Comparison of ENCODE assay signal across 8 cellular contexts in genomic region chr5:96885518-96886338, GRCh38. TPM values are rescaled to one million over a fixed set of nuclear protein-coding genes. Genes with fewer than 3 reads are reported as not detected.
DNase-seq lines count a peak whose midpoint lies in the region; ATAC-seq, FAIRE-seq and TF ChIP-seq lines count a peak whose summit lies in the region.

No MANE protein-coding gene starts in this region.

- H3K27me3 Mint-ChIP-seq in activated naive CD8-positive, alpha-beta T cell treated with anti-CD3 and anti-CD28 coated beads, Interleukin-2, amount 50 U/mL, for 24 hours, result no peaks in the 10 kb centered on the region

- no peaks in the 10 kb centered on the region for H3K27me3 ChIP-seq in DND-41 (ENCODE audit: insufficient read depth, low read length, poor library complexity)
- H3K27me3 ChIP-seq in breast epithelium, result no peaks in the 10 kb centered on the region
- no peaks in the 10 kb centered on the region for H3K27me3 ChIP-seq in tibial nerve

- H3K27ac ChIP-seq in DND-41 (ENCODE audit: low read length), result peak overlapping the region; percentile 3; the same call in 1 of the 2 replicates
- H3K27ac ChIP-seq in breast epithelium, result no peak overlapping the region
- H3K27ac ChIP-seq in tibial nerve, result no peak overlapping the region

- WGBS in tibial nerve, 2 donors, result 56 to 69% methylated on average over 5 of the region's 5 CpGs

- peaks cover 57% of the 10 kb centered on the region for H3K36me3 Mint-ChIP-seq in activated naive CD8-positive, alpha-beta T cell treated with anti-CD3 and anti-CD28 coated beads, Interleukin-2, amount 50 U/mL, for 24 hours (ENCODE audit: low read depth)

- TF ChIP-seq POLR2A in breast epithelium (IDR thresholded peaks at IDR 0.05), result no peak
- TF ChIP-seq POLR2A in tibial nerve (IDR thresholded peaks at IDR 0.05), result no peak

- intact Hi-C loops in breast epithelium (cut with DNase I; ENCODE audit: low total_unique reads), result no loop called here

- H3K4me3 ChIP-seq in DND-41 (ENCODE audit: low read depth in 1 of 2, low read length in 2 of 2) (no peak overlapping the region), breast epithelium (no peak overlapping the region), tibial nerve (no peak overlapping the region)

- peak; percentile 53; the same call in 2 of the 3 replicates for ATAC-seq in DND-41 (ENCODE audit: insufficient read depth, low read depth)
- peak; percentile 77 for ATAC-seq in GM19467 (IDR thresholded peaks at IDR 0.05; ENCODE audit: unreplicated experiment)
- ATAC-seq in HG03469 (IDR thresholded peaks at IDR 0.05; ENCODE audit: unreplicated experiment), result peak; percentile 86
- peak; percentile 80 for ATAC-seq in activated naive CD8-positive, alpha-beta T cell treated with anti-CD3 and anti-CD28 coated beads, Interleukin-2, amount 50 U/mL, for 24 hours

- no peak overlapping the region for H2AFZ ChIP-seq in DND-41 (ENCODE audit: low read depth, low read length)

- peaks cover 43% of the 10 kb centered on the region for H3K4me1 ChIP-seq in DND-41 (ENCODE audit: insufficient read depth, low read length)
- no peaks in the 10 kb centered on the region for H3K4me1 ChIP-seq in breast epithelium
- peaks cover 0 to 15% (median 3%) of the 10 kb centered on the region in 4 donors for H3K4me1 ChIP-seq in tibial nerve

- H3K79me2 ChIP-seq in DND-41 (ENCODE audit: insufficient read depth, low read length), result peaks cover 38% of the 10 kb centered on the region

- no peaks in the 10 kb centered on the region for H3K9me3 Mint-ChIP-seq in activated naive CD8-positive, alpha-beta T cell treated with anti-CD3 and anti-CD28 coated beads, Interleukin-2, amount 50 U/mL, for 24 hours

- peaks cover 59% of the 10 kb centered on the region for H3K4me1 Mint-ChIP-seq in activated naive CD8-positive, alpha-beta T cell treated with anti-CD3 and anti-CD28 coated beads, Interleukin-2, amount 50 U/mL, for 24 hours

- no peak overlapping the region for H3K4me2 ChIP-seq in DND-41 (ENCODE audit: insufficient read depth, low read length)

- peaks cover 4% of the 10 kb centered on the region; the same call in 1 of the 2 replicates for H4K20me1 ChIP-seq in DND-41 (ENCODE audit: insufficient read depth, low read length)

- no peak for TF ChIP-seq EP300 in tibial nerve (IDR thresholded peaks at IDR 0.05)

- TF ChIP-seq CTCF in DND-41 (IDR thresholded peaks at IDR 0.05; ENCODE audit: borderline replicate concordance, extremely low read depth, low read length, poor library complexity, severe bottlenecking), result no peak
- no peak for TF ChIP-seq CTCF in breast epithelium (IDR thresholded peaks at IDR 0.05)
- no peak for TF ChIP-seq CTCF in tibial nerve (IDR thresholded peaks at IDR 0.05)

- H3K9me3 ChIP-seq in DND-41 (ENCODE audit: insufficient read depth, low read length, severe bottlenecking) (no peaks in the 10 kb centered on the region), breast epithelium (no peaks in the 10 kb centered on the region), tibial nerve (no peaks in the 10 kb centered on the region)

- FAIRE-seq in urothelium cell line (lab: Jason Lieb, UNC), result no peak

- no peak for DNase-seq in DND-41
- no peak for DNase-seq in activated naive CD8-positive, alpha-beta T cell treated with anti-CD3 and anti-CD28 coated beads, Interleukin-2, amount 50 U/mL, for 24 hours
- no peak for DNase-seq in breast epithelium (ENCODE audit: low spot score in 2 of 2)
- DNase-seq in tibial nerve (ENCODE audit: low spot score in 2 of 2), result no peak
- no peak for DNase-seq in DMS 273 (lab: John Stamatoyannopoulos, UW; ENCODE audit: unreplicated experiment)
- DNase-seq in urothelium cell line (ENCODE audit: low spot score), result no peak

- H3K27ac Mint-ChIP-seq in activated naive CD8-positive, alpha-beta T cell treated with anti-CD3 and anti-CD28 coated beads, Interleukin-2, amount 50 U/mL, for 24 hours, result peak overlapping the region; percentile 82

- H3K9ac ChIP-seq in DND-41 (ENCODE audit: low read depth, low read length), result no peak overlapping the region

- H3K4me3 Mint-ChIP-seq in activated naive CD8-positive, alpha-beta T cell treated with anti-CD3 and anti-CD28 coated beads, Interleukin-2, amount 50 U/mL, for 24 hours, result peak overlapping the region; percentile 52

- H3K36me3 ChIP-seq in DND-41 (ENCODE audit: insufficient read depth, low read length) (peaks cover 93% of the 10 kb centered on the region), breast epithelium (no peaks in the 10 kb centered on the region), tibial nerve (peaks cover 0 to 40% (median 0%) of the 10 kb centered on the region in 3 donors)

RNA-seq across cellular contexts. Expression of gene ERAP2, which starts 9.4 kb away (rescaled TPM):
- total RNA-seq in breast epithelium (10 to 100 TPM; 11.0 to 13.8 (median 12.8) TPM), tibial nerve (10 to 100 TPM in 3 of 4 donors, 1 to 10 TPM in 1; 9.9 to 18.6 (median 12.2) TPM)

RNA-seq across cellular contexts. Expression of gene LNPEP, which starts 50.2 kb away (rescaled TPM):
- 10 to 100 TPM; 64.6 to 71.2 (median 65.1) TPM for total RNA-seq in breast epithelium
- 10 to 100 TPM; 40.4 to 71.8 (median 51.3) TPM for total RNA-seq in tibial nerve
